In the genomic region with DNA sequence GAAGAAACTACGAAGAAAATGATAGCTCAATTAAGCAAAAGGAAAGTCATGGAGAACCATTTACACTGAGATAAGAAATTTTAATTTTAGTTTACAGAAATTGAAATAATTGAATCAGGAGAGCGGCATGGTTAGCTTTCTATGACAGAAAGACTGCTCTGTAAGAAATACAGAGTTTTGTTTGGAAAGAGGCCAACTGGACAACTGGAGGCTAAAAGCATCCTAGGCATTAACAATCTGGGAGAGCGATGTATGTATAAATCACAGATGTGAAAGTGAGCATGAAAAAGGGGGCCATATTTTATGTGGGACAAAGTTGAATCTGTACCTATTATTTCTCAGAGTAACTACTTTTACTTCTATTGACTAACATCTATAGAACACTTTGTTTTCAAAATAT, we compare ENCODE assay signal across 19 cellular contexts.
DNase-seq lines count a peak whose midpoint lies in the region; ATAC-seq and TF ChIP-seq lines count a peak whose summit lies in the region.
"Had no signal": no experiment of that assay in that cellular context is flagged by ENCODE, and none has a peak within 500 bp of the region (broad histone marks: within the 10 kb centered on the region; RNA-seq: fewer than 3 reads in every experiment).

No MANE protein-coding gene starts in this region.

- H3K79me2 ChIP-seq in SK-N-SH (ENCODE audit: insufficient read depth), result no peaks in the 10 kb centered on the region

- H2AFZ ChIP-seq in SK-N-SH (ENCODE audit: low read depth), result no peak overlapping the region

- no peaks in the 10 kb centered on the region for H3K36me3 ChIP-seq in HEK293 (ENCODE audit: control insufficient read depth in 2 of 2, insufficient read depth in 1 of 2, low read length in 2 of 2)
- no peaks in the 10 kb centered on the region for H3K36me3 ChIP-seq in SK-N-SH (replicated peaks in 1 of 2; ENCODE audit: control insufficient read depth in 1 of 2, insufficient read depth in 2 of 2, low read length in 1 of 2)
- no peaks in the 10 kb centered on the region for H3K36me3 ChIP-seq in A673 (ENCODE audit: insufficient read depth, low read length, poor library complexity, severe bottlenecking)
- H3K36me3 ChIP-seq: BLaER1 had no signal

- H3K9me3 ChIP-seq in HEK293 (ENCODE audit: control insufficient read depth, insufficient read depth, low read depth, low read length) (no peaks in the 10 kb centered on the region), SK-N-SH (no peaks in the 10 kb centered on the region), A673 (ENCODE audit: low read depth, low read length, poor library complexity, severe bottlenecking) (no peaks in the 10 kb centered on the region)
- H3K9me3 ChIP-seq: BLaER1 had no signal

- TF ChIP-seq CTCF in HEK293 (tag by site-specific recombination; IDR thresholded peaks at IDR 0.05) (no peak), SK-N-SH (IDR thresholded peaks at IDR 0.05) (no peak), A673 (conservative IDR thresholded peaks at IDR 0.05; ENCODE audit: low read depth, low read length) (no peak)

- no peaks in the 10 kb centered on the region for H3F3A ChIP-seq in SK-N-SH (replicated peaks; ENCODE audit: insufficient read depth)

- H3K27me3 ChIP-seq in SK-N-SH (ENCODE audit: insufficient read depth) (no peaks in the 10 kb centered on the region), A673 (replicated peaks; ENCODE audit: insufficient read depth, low read depth, low read length, poor library complexity) (no peaks in the 10 kb centered on the region)
- H3K27me3 ChIP-seq: BLaER1 had no signal

- H4K20me1 ChIP-seq in SK-N-SH (ENCODE audit: insufficient read depth), result no peaks in the 10 kb centered on the region
- H4K20me1 ChIP-seq: BLaER1 had no signal

- WGBS in SK-N-SH (ENCODE audit: low lambda C conversion rate), result 8% methylated on average over 3 of the region's 3 CpGs

- H3K4me1 ChIP-seq in HEK293 (ENCODE audit: control insufficient read depth, insufficient read depth, low read length) (no peaks in the 10 kb centered on the region), SK-N-SH (ENCODE audit: control insufficient read depth in 1 of 2, insufficient read depth in 2 of 2, low read depth in 1 of 2, low read length in 1 of 2) (no peaks in the 10 kb centered on the region; a peak in 1 of 4 replicates), A673 (ENCODE audit: insufficient read depth, low read length, poor library complexity, severe bottlenecking) (no peaks in the 10 kb centered on the region)
- H3K4me1 ChIP-seq: BLaER1 had no signal

- no peak for TF ChIP-seq RAD21 in SK-N-SH (IDR thresholded peaks at IDR 0.05; ENCODE audit: low read length)

- ATAC-seq in HG02678 (IDR thresholded peaks at IDR 0.05; ENCODE audit: unreplicated experiment), result no peak
- ATAC-seq: CD8-positive, alpha-beta T cell had no signal

- TF ChIP-seq EP300 in SK-N-SH (IDR thresholded peaks at IDR 0.05; ENCODE audit: borderline replicate concordance in 1 of 2, low read depth in 1 of 2, low read length in 1 of 2), result peak in 1 of 2 experiments; percentile 75; a peak in 2 of 4 replicates

- POLR2A ChIA-PET in HEK293 (lab: Yijun Ruan, JAX), result no interaction called here
- POLR2A ChIA-PET in SK-N-SH (lab: Yijun Ruan, JAX), result no interaction called here
- POLR2A ChIA-PET in A673 (lab: Charles Lee; ENCODE audit: low non-redundant PET), result no interaction called here

- H3K9ac ChIP-seq in SK-N-SH, result no peak overlapping the region
- H3K9ac ChIP-seq: BLaER1 had no signal

- no peak overlapping the region; the same call in 1 of the 2 replicates for H3K4me2 ChIP-seq in SK-N-SH
- H3K4me2 ChIP-seq: BLaER1 had no signal

- DNase-seq in SK-N-SH (peak; percentile 45), globus pallidus (ENCODE audit: low spot score) (peak; percentile 21), pons (ENCODE audit: low spot score) (peak; percentile 34), A673 (ENCODE audit: low spot score) (no peak), anterior cingulate cortex (lab: John Stamatoyannopoulos, UW) (no peak), occipital lobe (lab: John Stamatoyannopoulos, UW) (no peak)
- DNase-seq: Calu3; CD8-positive, alpha-beta T cell; HFFc6; Karpas-422; NCI-H1048; NCI-H1436; NCI-H2029; NCI-H2171 treated with DMSO at 0.1 percent for 48 hours; Right ventricle myocardium superior had no signal

- CTCF ChIA-PET in HEK293 (lab: Yijun Ruan, JAX), result no interaction called here
- CTCF ChIA-PET in SK-N-SH (lab: Yijun Ruan, JAX), result interaction anchor here (0.7 kb wide), 1 partner anchor 512 kb away, joined by 3 read pairs; no protein-coding TSS in a partner anchor
- CTCF ChIA-PET in A673 (lab: Charles Lee), result no interaction called here

- no peak overlapping the region for H3K27ac ChIP-seq in HEK293 (ENCODE audit: extremely low read depth, low read depth, low read length)
- H3K27ac ChIP-seq in SK-N-SH (ENCODE audit: low read depth in 2 of 2, low read length in 1 of 2), result peak overlapping the region in 1 of 2 experiments; percentile 55; a peak in 1 of 4 replicates
- no peak overlapping the region for H3K27ac ChIP-seq in A673 (ENCODE audit: low read depth, low read length, poor library complexity, severe bottlenecking)
- H3K27ac ChIP-seq: BLaER1, HL-60 had no signal

- intact Hi-C loops in A673 (cut with micrococcal nuclease; ENCODE audit: unreplicated experiment), result no loop called here

- H3K9me2 ChIP-seq in SK-N-SH, result no peaks in the 10 kb centered on the region

- H3K4me3 ChIP-seq in HEK293 (ENCODE audit: low read depth, low read length) (no peak overlapping the region), SK-N-SH (ENCODE audit: low read depth in 2 of 2, low read length in 1 of 2) (no peak overlapping the region), A673 (ENCODE audit: low read depth, low read length, poor library complexity, severe bottlenecking) (no peak overlapping the region)
- H3K4me3 ChIP-seq: BLaER1 had no signal

- no TSS peak for BruUV-seq in A673 (replicated peaks; lab: Mats Ljungman, UMichigan)

TF ChIP-seq in HEK293, 187 proteins besides CTCF, POLR2A, EP300 and RAD21:
- TF ChIP-seq TRIM28 (IDR thresholded peaks at IDR 0.05; ENCODE audit: borderline replicate concordance, low read length), result 0 out of 2 replicates have a peak, but pooled peaks have one; percentile 25
- TF ChIP-seq ZNF670 (tag by site-specific recombination; IDR thresholded peaks at IDR 0.05; ENCODE audit: low read depth), result no peak

TF ChIP-seq in SK-N-SH, 30 proteins besides CTCF, POLR2A, EP300 and RAD21 (continues in another document):
- TF ChIP-seq NRF1 (IDR thresholded peaks at IDR 0.05; ENCODE audit: low read depth, low read length) (no peak), TCF12 (IDR thresholded peaks at IDR 0.05) (peak; percentile 40), EZH2phosphoT487 (IDR thresholded peaks at IDR 0.05; ENCODE audit: borderline replicate concordance, low read depth) (no peak), FOSL2 (IDR thresholded peaks at IDR 0.05; ENCODE audit: borderline replicate concordance, low read depth) (no peak), JUND (IDR thresholded peaks at IDR 0.05) (no peak), MEF2A (IDR thresholded peaks at IDR 0.05; ENCODE audit: borderline replicate concordance, low read depth) (no peak), YY1 (IDR thresholded peaks at IDR 0.05; ENCODE audit: low read depth) (no peak), TEAD4 (IDR thresholded peaks at IDR 0.05; ENCODE audit: borderline replicate concordance, insufficient read depth) (no peak), POLR2AphosphoS5 (IDR thresholded peaks at IDR 0.05; ENCODE audit: low read depth, low read length) (no peak), GABPA (IDR thresholded peaks at IDR 0.05; ENCODE audit: low read depth) (no peak), FOXJ3 (CRISPR knock-in tag; IDR thresholded peaks at IDR 0.05) (0 out of 2 replicates have a peak, but pooled peaks have one; percentile 50), NFIC (IDR thresholded peaks at IDR 0.05; ENCODE audit: borderline replicate concordance) (peak; percentile 39; the same call in 1 of the 2 replicates), ELF1 (IDR thresholded peaks at IDR 0.05) (no peak), RCOR1 (IDR thresholded peaks at IDR 0.05; ENCODE audit: low read length) (peak; percentile 78), CHD2 (IDR thresholded peaks at IDR 0.05; ENCODE audit: low read length, partially characterized antibody) (peak; percentile 16)
- TF ChIP-seq, protein P1, sequence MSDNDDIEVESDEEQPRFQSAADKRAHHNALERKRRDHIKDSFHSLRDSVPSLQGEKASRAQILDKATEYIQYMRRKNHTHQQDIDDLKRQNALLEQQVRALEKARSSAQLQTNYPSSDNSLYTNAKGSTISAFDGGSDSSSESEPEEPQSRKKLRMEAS (IDR thresholded peaks at IDR 0.05; ENCODE audit: low read depth), result no peak
- TF ChIP-seq, protein P2, sequence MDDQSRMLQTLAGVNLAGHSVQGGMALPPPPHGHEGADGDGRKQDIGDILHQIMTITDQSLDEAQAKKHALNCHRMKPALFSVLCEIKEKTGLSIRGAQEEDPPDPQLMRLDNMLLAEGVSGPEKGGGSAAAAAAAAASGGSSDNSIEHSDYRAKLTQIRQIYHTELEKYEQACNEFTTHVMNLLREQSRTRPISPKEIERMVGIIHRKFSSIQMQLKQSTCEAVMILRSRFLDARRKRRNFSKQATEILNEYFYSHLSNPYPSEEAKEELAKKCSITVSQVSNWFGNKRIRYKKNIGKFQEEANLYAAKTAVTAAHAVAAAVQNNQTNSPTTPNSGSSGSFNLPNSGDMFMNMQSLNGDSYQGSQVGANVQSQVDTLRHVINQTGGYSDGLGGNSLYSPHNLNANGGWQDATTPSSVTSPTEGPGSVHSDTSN (IDR thresholded peaks at IDR 0.05), result 0 out of 2 replicates have a peak, but pooled peaks have one; percentile 5
- TF ChIP-seq, protein P3, sequence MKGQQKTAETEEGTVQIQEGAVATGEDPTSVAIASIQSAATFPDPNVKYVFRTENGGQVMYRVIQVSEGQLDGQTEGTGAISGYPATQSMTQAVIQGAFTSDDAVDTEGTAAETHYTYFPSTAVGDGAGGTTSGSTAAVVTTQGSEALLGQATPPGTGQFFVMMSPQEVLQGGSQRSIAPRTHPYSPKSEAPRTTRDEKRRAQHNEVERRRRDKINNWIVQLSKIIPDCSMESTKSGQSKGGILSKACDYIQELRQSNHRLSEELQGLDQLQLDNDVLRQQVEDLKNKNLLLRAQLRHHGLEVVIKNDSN (IDR thresholded peaks at IDR 0.05; ENCODE audit: borderline replicate concordance, low read depth), result no peak
- TF ChIP-seq, protein P4, sequence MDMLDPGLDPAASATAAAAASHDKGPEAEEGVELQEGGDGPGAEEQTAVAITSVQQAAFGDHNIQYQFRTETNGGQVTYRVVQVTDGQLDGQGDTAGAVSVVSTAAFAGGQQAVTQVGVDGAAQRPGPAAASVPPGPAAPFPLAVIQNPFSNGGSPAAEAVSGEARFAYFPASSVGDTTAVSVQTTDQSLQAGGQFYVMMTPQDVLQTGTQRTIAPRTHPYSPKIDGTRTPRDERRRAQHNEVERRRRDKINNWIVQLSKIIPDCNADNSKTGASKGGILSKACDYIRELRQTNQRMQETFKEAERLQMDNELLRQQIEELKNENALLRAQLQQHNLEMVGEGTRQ (IDR thresholded peaks at IDR 0.05; ENCODE audit: borderline replicate concordance, low read depth, low read length), result no peak

Comparison
In these comparisons a context has a peak if more than half of its experiments do, and no peak if none do; other contexts are left out.
1. DNase-seq: peak in SK-N-SH (single experiment), globus pallidus (single experiment) and pons (single experiment); none in A673 (single experiment), anterior cingulate cortex (0 of 58) and occipital lobe (single experiment).